ENCODE assay signal across 1 cellular context in genomic region chr2:27582695-27583389, GRCh38.
TF ChIP-seq lines count a peak whose summit lies in the region.

ZNF512 (plus strand) TSS chr2:27583042; CDS start chr2:27583113, 71 bp downstream.

TF ChIP-seq in K562, 482 proteins besides CTCF, POLR2A, EP300 and RAD21 (continued from another document and continues in another):
- TF ChIP-seq DEAF1 (CRISPR knock-in tag; IDR thresholded peaks at IDR 0.05) (no peak), NR4A1 (CRISPR knock-in tag; IDR thresholded peaks at IDR 0.05) (0 out of 2 replicates have a peak, but pooled peaks have one; percentile 6), NR4A1 (tag; IDR thresholded peaks at IDR 0.05) (0 out of 2 replicates have a peak, but pooled peaks have one; percentile 24), SIRT6 (IDR thresholded peaks at IDR 0.05; ENCODE audit: low read depth, low read length) (no peak), ZSCAN32 (CRISPR knock-in tag; IDR thresholded peaks at IDR 0.05) (no peak), RFX7 (CRISPR knock-in tag; IDR thresholded peaks at IDR 0.05) (no peak), FOXA1 (IDR thresholded peaks at IDR 0.05; ENCODE audit: borderline replicate concordance) (no peak), MITF (IDR thresholded peaks at IDR 0.05) (peak; percentile 85), HDAC3 (IDR thresholded peaks at IDR 0.05; ENCODE audit: borderline replicate concordance, partially characterized antibody) (no peak), ZKSCAN8 (CRISPR knock-in tag; IDR thresholded peaks at IDR 0.05) (no peak), SREBF1 (IDR thresholded peaks at IDR 0.05; ENCODE audit: borderline replicate concordance, low read depth, low read length) (no peak), ZNF3 (CRISPR knock-in tag; IDR thresholded peaks at IDR 0.05) (no peak), ZNF239 (CRISPR knock-in tag; IDR thresholded peaks at IDR 0.05) (no peak), ATF3 (IDR thresholded peaks at IDR 0.05) (peak; percentile 96), ATF3 (CRISPR knock-in tag; conservative IDR thresholded peaks at IDR 0.05) (0 out of 2 replicates have a peak, but pooled peaks have one; percentile 29), DIDO1 (tag; IDR thresholded peaks at IDR 0.05; ENCODE audit: low read depth) (no peak; the same call in 1 of the 2 replicates), CSDE1 (IDR thresholded peaks at IDR 0.05) (no peak; a peak in 1 of 4 replicates), MCM5 (IDR thresholded peaks at IDR 0.05; ENCODE audit: low read depth) (no peak), ZKSCAN3 (CRISPR knock-in tag; IDR thresholded peaks at IDR 0.05) (no peak), OTX1 (CRISPR knock-in tag; IDR thresholded peaks at IDR 0.05) (no peak), YY1 (IDR thresholded peaks at IDR 0.05; ENCODE audit: borderline replicate concordance in 1 of 3, control insufficient read depth in 1 of 3, extremely low read depth in 1 of 3, insufficient read depth in 3 of 3, insufficient read length in 1 of 3, insufficient replicate concordance in 2 of 3, low read depth in 1 of 3, low read length in 2 of 3) (peak in 2 of 3 experiments; percentile 33 to 44), RHOXF2B (CRISPR knock-in tag; conservative IDR thresholded peaks at IDR 0.05) (no peak), ZNF212 (CRISPR knock-in tag; IDR thresholded peaks at IDR 0.05) (no peak), ZBED1 (IDR thresholded peaks at IDR 0.05) (no peak; the same call in 1 of the 2 replicates), VEZF1 (CRISPR knock-in tag; IDR thresholded peaks at IDR 0.05) (peak; percentile 77), MBD1 (CRISPR knock-in tag; IDR thresholded peaks at IDR 0.05) (no peak), ZFPM2 (CRISPR knock-in tag; IDR thresholded peaks at IDR 0.05) (no peak), RBM34 (IDR thresholded peaks at IDR 0.05; ENCODE audit: borderline replicate concordance, insufficient read depth, low read length) (no peak), ZFP91 (CRISPR knock-in tag; IDR thresholded peaks at IDR 0.05) (no peak; the same call in 1 of the 2 replicates), ZNF384 (IDR thresholded peaks at IDR 0.05; ENCODE audit: low read depth, low read length) (no peak), GTF2F1 (IDR thresholded peaks at IDR 0.05; ENCODE audit: low read depth, low read length) (peak; percentile 89), BRF2 (IDR thresholded peaks at IDR 0.05; ENCODE audit: borderline replicate concordance, insufficient read depth, insufficient read length) (no peak), HBP1 (CRISPR knock-in tag; IDR thresholded peaks at IDR 0.05) (no peak), KDM2B (CRISPR knock-in tag; IDR thresholded peaks at IDR 0.05) (no peak), GABPA (tag; conservative IDR thresholded peaks at IDR 0.05; ENCODE audit: low read depth) (peak; percentile 96), ZBTB17 (CRISPR knock-in tag; IDR thresholded peaks at IDR 0.05) (peak; percentile 24; the same call in 1 of the 2 replicates), U2AF2 (optimal IDR thresholded peaks at IDR 0.05; ENCODE audit: low read depth, low read length) (no peak), SAFB2 (IDR thresholded peaks at IDR 0.05; ENCODE audit: borderline replicate concordance, low read depth, low read length, severe bottlenecking) (no peak), ZNF143 (CRISPR knock-in tag; IDR thresholded peaks at IDR 0.05) (no peak), NR1H2 (CRISPR knock-in tag; IDR thresholded peaks at IDR 0.05) (no peak), PYGO2 (tag; IDR thresholded peaks at IDR 0.05) (no peak), BMI1 (IDR thresholded peaks at IDR 0.05; ENCODE audit: low read length) (no peak), JUNB (CRISPR knock-in tag; conservative IDR thresholded peaks at IDR 0.05) (peak; percentile 59; the same call in 1 of the 2 replicates), ZBTB43 (CRISPR knock-in tag; IDR thresholded peaks at IDR 0.05) (no peak), RBFOX2 (IDR thresholded peaks at IDR 0.05; ENCODE audit: low read depth, low read length) (peak; percentile 89), RBM15 (IDR thresholded peaks at IDR 0.05; ENCODE audit: insufficient read depth, low read length) (no peak), MAFF (IDR thresholded peaks at IDR 0.05; ENCODE audit: low read length) (no peak), ZNF79 (CRISPR knock-in tag; IDR thresholded peaks at IDR 0.05; ENCODE audit: low read depth) (no peak), NELFE (IDR thresholded peaks at IDR 0.05; ENCODE audit: insufficient read depth, insufficient read length) (no peak), NR2C1 (IDR thresholded peaks at IDR 0.05) (peak; percentile 82), NR2C1 (tag; IDR thresholded peaks at IDR 0.05) (no peak), ARID1B (IDR thresholded peaks at IDR 0.05) (peak; percentile 38), ZNF589 (CRISPR knock-in tag; IDR thresholded peaks at IDR 0.05; ENCODE audit: low read depth) (0 out of 2 replicates have a peak, but pooled peaks have one; percentile 21), TBP (optimal IDR thresholded peaks at IDR 0.05; ENCODE audit: low read depth, low read length) (peak; percentile 90), ZNF699 (CRISPR knock-in tag; IDR thresholded peaks at IDR 0.05; ENCODE audit: insufficient replicate concordance) (no peak), ZBTB1 (CRISPR knock-in tag; IDR thresholded peaks at IDR 0.05; ENCODE audit: borderline replicate concordance, low read depth) (no peak), BACH1 (tag; IDR thresholded peaks at IDR 0.05) (no peak), MYNN (IDR thresholded peaks at IDR 0.05) (0 out of 2 replicates have a peak, but pooled peaks have one; percentile 53), MYNN (CRISPR knock-in tag; IDR thresholded peaks at IDR 0.05) (no peak)
